In the genomic region with DNA sequence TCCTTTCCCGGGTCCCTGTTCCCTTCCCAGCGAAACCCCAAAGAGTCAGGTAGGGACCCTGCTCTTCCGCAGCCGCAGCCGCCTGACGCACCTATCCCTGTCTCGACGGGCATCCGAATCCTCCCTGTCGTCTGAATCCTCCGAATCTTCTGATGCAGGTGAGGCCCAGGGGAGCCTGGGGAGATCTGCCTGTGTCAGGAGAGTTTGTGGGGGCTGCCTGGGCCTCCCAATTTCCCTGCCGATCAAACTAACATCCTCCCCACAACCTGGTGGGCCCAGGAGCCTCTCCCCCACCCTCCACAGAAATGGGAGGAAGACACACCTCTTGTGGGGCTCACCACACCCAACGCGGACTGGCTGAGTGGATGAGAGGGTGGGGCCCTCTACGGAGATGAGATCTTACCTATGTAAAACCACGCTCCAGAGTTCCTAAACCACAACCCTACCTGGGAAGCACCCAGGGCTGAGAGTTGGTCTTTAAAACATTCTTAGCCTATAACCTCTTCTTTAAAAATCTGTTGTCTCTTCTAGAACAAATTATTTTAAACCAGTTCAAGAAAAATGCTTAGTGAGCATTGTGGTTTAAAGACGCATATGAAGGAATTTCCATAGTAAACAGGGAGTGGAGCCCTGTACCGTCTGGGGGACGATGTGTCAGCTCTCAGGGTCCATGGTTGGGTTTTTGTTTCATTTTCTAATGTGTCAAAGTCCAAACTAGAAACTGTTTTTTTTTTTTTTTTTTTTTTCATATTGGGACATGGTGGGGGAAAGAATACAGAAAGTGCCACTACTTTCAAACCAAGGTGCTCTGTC, we compare ENCODE assay signal across 9 cellular contexts. TPM values are rescaled to one million over a fixed set of nuclear protein-coding genes. Genes with fewer than 3 reads are reported as not detected.
DNase-seq lines count a peak whose midpoint lies in the region; ATAC-seq lines count a peak whose summit lies in the region.
"Had no signal": no experiment of that assay in that cellular context is flagged by ENCODE, and none has a peak within 500 bp of the region (broad histone marks: within the 10 kb centered on the region; RNA-seq: fewer than 3 reads in every experiment).

No MANE protein-coding gene starts in this region.

- H3K4me1 ChIP-seq in effector memory CD4-positive, alpha-beta T cell (ENCODE audit: control insufficient read depth, insufficient read depth, low read length, poor library complexity, severe bottlenecking) = peaks cover 55% of the 10 kb centered on the region
- H3K4me1 ChIP-seq in rectal smooth muscle tissue (ENCODE audit: control insufficient read depth, insufficient read depth, low read length) = peaks cover 9% of the 10 kb centered on the region

- peak; percentile 21 to 28 for ATAC-seq in activated CD4-positive, CD25-positive, alpha-beta regulatory T cell treated with anti-CD3 and anti-CD28 coated beads, Interleukin-2, amount 50 U/mL, for 24 hours
- ATAC-seq in HG02678 (IDR thresholded peaks at IDR 0.05; ENCODE audit: unreplicated experiment) = no peak

- no peak overlapping the region for H3K9ac ChIP-seq in rectal smooth muscle tissue (ENCODE audit: low read length)

- no peaks in the 10 kb centered on the region for H3K27me3 ChIP-seq in effector memory CD4-positive, alpha-beta T cell (replicated peaks; ENCODE audit: control insufficient read depth, insufficient read depth, low read length, poor library complexity, severe bottlenecking)
- no peaks in the 10 kb centered on the region for H3K27me3 ChIP-seq in rectal smooth muscle tissue (ENCODE audit: control insufficient read depth, insufficient read depth, low read length)

- peak overlapping the region; percentile 83 for H3K4me3 ChIP-seq in effector memory CD4-positive, alpha-beta T cell (ENCODE audit: insufficient read depth, low read depth, low read length, poor library complexity, severe bottlenecking)
- peak overlapping the region; percentile 74 for H3K4me3 ChIP-seq in rectal smooth muscle tissue (ENCODE audit: low read length)

- H3K27ac ChIP-seq in effector memory CD4-positive, alpha-beta T cell (ENCODE audit: insufficient read depth, low read length, poor library complexity, severe bottlenecking) = peak overlapping the region; percentile 65
- no peak overlapping the region for H3K27ac ChIP-seq in rectal smooth muscle tissue (ENCODE audit: low read depth, low read length)

- no peaks in the 10 kb centered on the region for H3K9me3 ChIP-seq in effector memory CD4-positive, alpha-beta T cell (ENCODE audit: control insufficient read depth, low read length)

- peaks cover 26% of the 10 kb centered on the region for H3K36me3 ChIP-seq in effector memory CD4-positive, alpha-beta T cell (ENCODE audit: control insufficient read depth, insufficient read depth, low read length)
- H3K36me3 ChIP-seq in rectal smooth muscle tissue (ENCODE audit: control insufficient read depth, insufficient read depth, low read length) = peaks cover 11% of the 10 kb centered on the region

- no peak for DNase-seq in activated CD4-positive, CD25-positive, alpha-beta regulatory T cell treated with anti-CD3 and anti-CD28 coated beads, Interleukin-2, amount 50 U/mL, for 72 hours
- DNase-seq in RPMI8226 (peak; percentile 79), anterior cingulate cortex (lab: John Stamatoyannopoulos, UW) (no peak), mesenteric fat pad (ENCODE audit: low spot score) (no peak)
- DNase-seq in effector memory CD4-positive, alpha-beta T cell = peak in 2 of 3 donors; percentile 29 to 42

RNA-seq across cellular contexts. Expression of gene CDC25B, which starts 1.7 kb away (rescaled TPM):
- total RNA-seq in mesenteric fat pad = 18.0 TPM

RNA-seq across cellular contexts. Expression of gene CENPB, which starts 11.3 kb away (rescaled TPM):
- total RNA-seq in mesenteric fat pad = 97.3 TPM

RNA-seq across cellular contexts. Expression of gene SPEF1, which starts 16.6 kb away (rescaled TPM):
- not detected for total RNA-seq in mesenteric fat pad
- total RNA-seq: aorta had no signal

RNA-seq across cellular contexts. Expression of gene AP5S1, which starts 22.5 kb away (rescaled TPM):
- total RNA-seq in mesenteric fat pad = 13.2 TPM

RNA-seq across cellular contexts. Expression of gene ADISSP, which starts 30.2 kb away (rescaled TPM):
- 37.5 TPM for total RNA-seq in mesenteric fat pad

Comparison
In these comparisons a context has a peak if more than half of its experiments do, and no peak if none do; other contexts are left out.
1. DNase-seq: peak in RPMI8226 (single experiment) and effector memory CD4-positive, alpha-beta T cell (2 of 3); none in activated CD4-positive, CD25-positive, alpha-beta regulatory T cell treated with anti-CD3 and anti-CD28 coated beads, Interleukin-2, amount 50 U/mL, for 72 hours (single experiment), anterior cingulate cortex (0 of 58) and mesenteric fat pad (single experiment).